ENCODE assay signal across 8 cellular contexts in genomic region chr3:16264708-16265454, GRCh38.
A peak's percentile ranks its signal among the peaks of the same experiment; 100 is the strongest.
DNase-seq lines count a peak whose midpoint lies in the region; ATAC-seq and TF ChIP-seq lines count a peak whose summit lies in the region.

TSS of gene DPH3 (minus strand) at chr3:16264943. CDS start at chr3:16264876, 67 bp downstream.
A gene with protein sequence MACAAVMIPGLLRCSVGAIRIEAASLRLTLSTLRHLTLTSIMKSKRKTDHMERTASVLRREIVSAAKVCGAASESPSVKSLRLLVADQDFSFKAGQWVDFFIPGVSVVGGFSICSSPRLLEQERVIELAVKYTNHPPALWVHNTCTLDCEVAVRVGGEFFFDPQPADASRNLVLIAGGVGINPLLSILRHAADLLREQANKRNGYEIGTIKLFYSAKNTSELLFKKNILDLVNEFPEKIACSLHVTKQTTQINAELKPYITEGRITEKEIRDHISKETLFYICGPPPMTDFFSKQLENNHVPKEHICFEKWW (plus strand): TSS chr3:16265212. CDS start chr3:16270953, 5,741 bp downstream.

- no peak for TF ChIP-seq CTCF in AG09309 (IDR thresholded peaks at IDR 0.05; ENCODE audit: control insufficient read depth, insufficient read depth, low read depth, low read length, missing control alignments)

- H3K4me3 ChIP-seq in AG09309 (ENCODE audit: control insufficient read depth, low read depth, low read length): peak within 1 kb of the TSS; percentile 92

- peak; percentile 99 for DNase-seq in AG09309 (ENCODE audit: low read depth)
- peak; percentile 93 for DNase-seq in NCI-H345 treated with DMSO at 0.1 percent for 48 hours (lab: John Stamatoyannopoulos, UW; ENCODE audit: unreplicated experiment)
- peak; percentile 95 to 98 (median 96) for DNase-seq in activated CD4-positive, CD25-positive, alpha-beta regulatory T cell (lab: John Stamatoyannopoulos, UW)
- peak; percentile 99 for DNase-seq in central memory CD4-positive, alpha-beta T cell
- peak; percentile 100 for DNase-seq in iris pigment epithelial cell (ENCODE audit: low read depth)
- DNase-seq in stimulated activated CD4-positive, alpha-beta T cell treated with anti-CD3 and anti-CD28 coated beads, Interleukin-12 subunit alpha, Interleukin-12 subunit beta, amount 100 ng/mL, for 24 hours (ENCODE audit: low read depth in 2 of 2): peak; percentile 99

- peak; percentile 99 for ATAC-seq in GM19023 (IDR thresholded peaks at IDR 0.05; ENCODE audit: unreplicated experiment)
- peak; percentile 98 for ATAC-seq in HG03280 (IDR thresholded peaks at IDR 0.05; ENCODE audit: unreplicated experiment)

Comparison
In these comparisons a context has a peak if more than half of its experiments do, and no peak if none do; other contexts are left out.
1. Peak in every context shown above with its lines: DNase-seq, ATAC-seq and H3K4me3 ChIP-seq.